24 cellular contexts compared by ENCODE assay signal in genomic region chr3:42224658-42225421, GRCh38. TPM values are rescaled to one million over a fixed set of nuclear protein-coding genes. Genes with fewer than 3 reads are reported as not detected.
DNase-seq lines count a peak whose midpoint lies in the region; ATAC-seq, FAIRE-seq and TF ChIP-seq lines count a peak whose summit lies in the region.
"Had no signal": no experiment of that assay in that cellular context is flagged by ENCODE, and none has a peak within 500 bp of the region (broad histone marks: within the 10 kb centered on the region; RNA-seq: fewer than 3 reads in every experiment).

No MANE protein-coding gene starts in this region.

- H4K20me1 ChIP-seq in endothelial cell of umbilical vein (replicated peaks; ENCODE audit: control insufficient read depth, extremely low read depth, insufficient read depth, low read length): no peaks in the 10 kb centered on the region

- H3K36me3 ChIP-seq in endothelial cell of umbilical vein (ENCODE audit: control insufficient read depth in 2 of 2, extremely low read depth in 1 of 2, insufficient read depth in 2 of 2, low read length in 2 of 2): peaks cover 3 to 31% of the 10 kb centered on the region in 2 experiments
- peaks cover 34% of the 10 kb centered on the region for H3K36me3 ChIP-seq in upper lobe of right lung
- H3K36me3 ChIP-seq: neural progenitor cell had no signal

- POLR2A ChIA-PET in endothelial cell of umbilical vein (lab: Charles Lee): no interaction called here

- TSS peak; percentile 25 for BruUV-seq in endothelial cell of umbilical vein (replicated peaks; lab: Mats Ljungman, UMichigan)

- intact Hi-C loops in endothelial cell of umbilical vein (cut with micrococcal nuclease) (no loop called here), upper lobe of right lung (cut with DNase I) (loop anchor here (10.0 kb wide), 1 partner anchor 220 kb away; no protein-coding TSS in a partner anchor)

- no peak overlapping the region for H3K9ac ChIP-seq in endothelial cell of umbilical vein (replicated peaks; ENCODE audit: extremely low read depth, insufficient read depth, low read length)
- H3K9ac ChIP-seq: BLaER1, neural progenitor cell had no signal

- H2AFZ ChIP-seq in endothelial cell of umbilical vein (ENCODE audit: low read depth, low read length): no peak overlapping the region
- H2AFZ ChIP-seq: neural progenitor cell had no signal

- CTCF ChIA-PET in endothelial cell of umbilical vein (lab: Charles Lee): interaction anchor here (1.2 kb wide), 1 partner anchor 34 kb away, joined by 4 read pairs; no protein-coding TSS in a partner anchor

- no peak for TF ChIP-seq POLR2A in endothelial cell of umbilical vein (IDR thresholded peaks at IDR 0.05; ENCODE audit: low read depth, low read length)

- DNase-seq in NCI-H2107 treated with DMSO at 0.1 percent for 48 hours (lab: John Stamatoyannopoulos, UW; ENCODE audit: unreplicated experiment) (peak; percentile 49), NCI-H2107 (lab: John Stamatoyannopoulos, UW) (no peak), endothelial cell of umbilical vein (ENCODE audit: low read depth, low spot score) (no peak), midbrain (lab: John Stamatoyannopoulos, UW) (peak; percentile 3), upper lobe of right lung (no peak), DMS153 treated with DMSO at 0.1 percent for 48 hours (lab: John Stamatoyannopoulos, UW; ENCODE audit: unreplicated experiment) (no peak)
- DNase-seq: 8988T; activated CD8-positive, alpha-beta T cell treated with anti-CD3 and anti-CD28 coated beads, Interleukin-2, amount 10 ng/mL, durations not matched to agents 7 days and 5 days; DMS 273 treated with DMSO at 0.1 percent for 48 hours; immature natural killer cell; mesendoderm; MV-4-11; NCI-H1930; NCI-H526 treated with DMSO at 0.1 percent for 48 hours; Peyer's patch; stimulated activated CD4-positive, alpha-beta T cell treated with anti-CD3 and anti-CD28 coated beads, Interleukin-2, amount 100 ng/mL, for 48 hours; T-cell; testis had no signal

- no peak for TF ChIP-seq CTCF in endothelial cell of umbilical vein (IDR thresholded peaks at IDR 0.05; ENCODE audit: extremely low read depth in 1 of 2, insufficient read depth in 1 of 2, low read depth in 1 of 2, low read length in 2 of 2)
- TF ChIP-seq CTCF in upper lobe of right lung (IDR thresholded peaks at IDR 0.05): no peak

- H3K4me2 ChIP-seq in endothelial cell of umbilical vein (ENCODE audit: insufficient read depth, low read length): no peak overlapping the region
- H3K4me2 ChIP-seq: BLaER1, neural progenitor cell had no signal

- H3K9me1 ChIP-seq in endothelial cell of umbilical vein (replicated peaks; ENCODE audit: control insufficient read depth, extremely low read depth, insufficient read depth, low read length): no peaks in the 10 kb centered on the region

- ATAC-seq in upper lobe of right lung (no peak), HG02678 (IDR thresholded peaks at IDR 0.05; ENCODE audit: unreplicated experiment) (no peak), GM21825 (IDR thresholded peaks at IDR 0.05; ENCODE audit: unreplicated experiment) (no peak)
- ATAC-seq: activated CD8-positive, alpha-beta T cell treated with anti-CD3 and anti-CD28 coated beads, Interleukin-2, amount 10 ng/mL, durations not matched to agents 7 days and 5 days; HCT116; T-cell had no signal

- H3K27ac ChIP-seq in endothelial cell of umbilical vein (ENCODE audit: insufficient read depth, low read depth, low read length): no peak overlapping the region
- H3K27ac ChIP-seq in upper lobe of right lung: peak overlapping the region; percentile 11
- H3K27ac ChIP-seq: BLaER1, neural progenitor cell, testis had no signal

- no peaks in the 10 kb centered on the region for H3K4me1 ChIP-seq in endothelial cell of umbilical vein (ENCODE audit: control insufficient read depth, extremely low read depth, insufficient read depth, low read length)
- H3K4me1 ChIP-seq in upper lobe of right lung: no peaks in the 10 kb centered on the region
- H3K4me1 ChIP-seq: Peyer's patch had no signal

- no peaks in the 10 kb centered on the region for H3K79me2 ChIP-seq in endothelial cell of umbilical vein (ENCODE audit: control insufficient read depth, insufficient read depth, low read length)

- no peak for FAIRE-seq in endothelial cell of umbilical vein (lab: Jason Lieb, UNC)

- H3K27me3 ChIP-seq in endothelial cell of umbilical vein (ENCODE audit: control insufficient read depth in 2 of 2, insufficient read depth in 2 of 2, low read length in 2 of 2): no peaks in the 10 kb centered on the region
- H3K27me3 ChIP-seq in upper lobe of right lung: no peaks in the 10 kb centered on the region
- H3K27me3 ChIP-seq: BLaER1, neural progenitor cell, Peyer's patch, testis had no signal

- dilution Hi-C loops in endothelial cell of umbilical vein (cut with MboI; ENCODE audit: extremely low pct_ligation_motif_present, low sequenced_read_pairs): no loop called here

- H3K9me3 ChIP-seq in endothelial cell of umbilical vein (replicated peaks; ENCODE audit: control insufficient read depth, insufficient read depth, low read length) (no peaks in the 10 kb centered on the region), upper lobe of right lung (no peaks in the 10 kb centered on the region)
- H3K9me3 ChIP-seq: BLaER1, Peyer's patch, testis had no signal

- H3K4me3 ChIP-seq in endothelial cell of umbilical vein (replicated peaks in 1 of 3; ENCODE audit: insufficient read depth in 1 of 3, low read depth in 1 of 3, low read length in 3 of 3): no peak overlapping the region
- no peak overlapping the region for H3K4me3 ChIP-seq in upper lobe of right lung
- H3K4me3 ChIP-seq: BLaER1, neural progenitor cell, Peyer's patch, testis had no signal

TF ChIP-seq in endothelial cell of umbilical vein, 7 proteins besides CTCF, POLR2A, EP300 and RAD21:
- no peak for TF ChIP-seq GATA2 (IDR thresholded peaks at IDR 0.05; ENCODE audit: insufficient read depth, insufficient read length, low read depth, low read length)
- no peak for TF ChIP-seq POLR2AphosphoS5 (IDR thresholded peaks at IDR 0.05; ENCODE audit: insufficient read depth, low read depth, low read length)
- no peak for TF ChIP-seq JUN (IDR thresholded peaks at IDR 0.05; ENCODE audit: borderline replicate concordance, insufficient read depth, insufficient read length, low read depth)
- no peak for TF ChIP-seq FOS (IDR thresholded peaks at IDR 0.05; ENCODE audit: borderline replicate concordance, insufficient read depth, low read length)
- no peak for TF ChIP-seq MYC (IDR thresholded peaks at IDR 0.05; ENCODE audit: low read depth, low read length)
- no peak for TF ChIP-seq EZH2 (IDR thresholded peaks at IDR 0.05; ENCODE audit: borderline replicate concordance, low read depth, low read length, severe bottlenecking)
- TF ChIP-seq MAX (IDR thresholded peaks at IDR 0.05; ENCODE audit: insufficient read depth, insufficient read length): no peak

RNA-seq across cellular contexts. Expression of gene CCK, which starts 41.1 kb away (rescaled TPM):
- not detected in 2 replicates for total RNA-seq in endothelial cell of umbilical vein
- polyA plus RNA-seq in endothelial cell of umbilical vein: not detected in 2 replicates
- not detected in 2 replicates for polyA plus RNA-seq in endothelial cell of umbilical vein (2011; cell fraction: cytosol; rRNA removed)
- not detected in 2 replicates for polyA plus RNA-seq in endothelial cell of umbilical vein (2011; cell fraction: nucleus; rRNA removed)
- polyA plus RNA-seq in endothelial cell of umbilical vein (2012): not detected in 2 replicates
- polyA minus RNA-seq in endothelial cell of umbilical vein: not detected in 2 replicates
- polyA minus RNA-seq in endothelial cell of umbilical vein (2011; cell fraction: cytosol; rRNA and poly(A)+ RNA removed): not detected
- polyA minus RNA-seq in endothelial cell of umbilical vein (2011; cell fraction: nucleus; rRNA and poly(A)+ RNA removed): not detected in 2 replicates
- total RNA-seq in upper lobe of right lung: 0.67 TPM
- total RNA-seq: activated CD8-positive, alpha-beta T cell treated with anti-CD3 and anti-CD28 coated beads, Interleukin-2, amount 10 ng/mL, durations not matched to agents 7 days and 5 days; glomerular endothelial cell; T-cell had no signal
- polyA plus RNA-seq: immature natural killer cell had no signal

Comparison
In these comparisons a context has a peak if more than half of its experiments do, and no peak if none do; other contexts are left out.
1. DNase-seq: peak in NCI-H2107 treated with DMSO at 0.1 percent for 48 hours (single experiment) and midbrain (single experiment); none in NCI-H2107 (single experiment), endothelial cell of umbilical vein (single experiment), upper lobe of right lung (single experiment) and DMS153 treated with DMSO at 0.1 percent for 48 hours (single experiment).